ENCODE assay signal across 1 cellular context in genomic region chr14:23577004-23577681, GRCh38.
TF ChIP-seq lines count a peak whose summit lies in the region.

No MANE protein-coding gene starts in this region.

TF ChIP-seq in GM23338, 12 proteins besides CTCF, POLR2A, EP300 and RAD21 (continued from another document):
- TF ChIP-seq REST (IDR thresholded peaks at IDR 0.05; ENCODE audit: unreplicated experiment) (no peak), ZNF331 (CRISPR knock-in tag; IDR thresholded peaks at IDR 0.05; ENCODE audit: low read depth) (no peak), ZNF114 (CRISPR knock-in tag; IDR thresholded peaks at IDR 0.05) (no peak)
